11 cellular contexts compared by ENCODE assay signal in the genomic region with DNA sequence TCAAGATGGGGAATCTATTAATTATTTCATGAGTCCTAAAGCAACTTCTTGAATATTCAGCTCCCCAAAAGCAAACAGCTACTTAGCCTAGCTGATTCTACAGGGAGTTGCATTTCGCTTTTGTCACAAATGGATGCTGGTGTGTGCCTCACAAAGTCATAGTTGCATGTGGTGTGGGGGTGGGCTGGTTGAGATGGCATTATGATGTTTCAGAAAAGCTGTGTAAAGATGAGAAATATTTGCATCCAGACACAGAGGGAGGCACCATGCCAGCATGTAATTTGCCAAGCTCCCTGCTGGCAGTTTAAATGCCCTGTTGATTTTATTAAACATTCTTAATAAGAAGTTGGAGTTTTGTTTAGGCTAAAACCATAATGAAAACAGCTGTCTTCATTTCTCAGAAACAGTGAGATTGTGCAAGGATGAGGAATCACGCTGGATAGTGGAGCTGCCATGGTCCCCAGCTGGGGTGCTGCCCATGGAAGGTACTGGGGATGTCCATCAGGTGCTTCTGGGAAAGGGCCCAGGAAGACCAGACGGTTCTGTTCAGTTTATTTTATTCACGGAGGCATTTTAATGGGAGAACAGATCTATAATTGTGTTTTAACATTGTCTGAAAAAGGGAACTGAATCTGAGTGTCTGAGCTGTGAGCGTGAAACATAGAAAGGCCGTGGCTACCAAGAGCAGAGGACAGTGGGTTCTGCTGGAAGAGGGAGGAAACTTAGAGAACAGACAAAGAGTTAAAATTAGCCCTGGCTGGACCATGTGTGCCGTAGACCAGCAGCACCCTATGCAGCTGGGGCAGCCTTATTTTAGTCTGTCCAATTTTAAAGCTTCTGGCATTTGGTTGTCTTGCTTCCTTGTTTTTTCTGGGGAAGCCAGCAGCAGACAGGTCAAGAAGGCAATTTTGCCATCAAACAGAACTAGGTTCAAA.
A peak's percentile ranks its signal among the peaks of the same experiment; 100 is the strongest.
DNase-seq lines count a peak whose midpoint lies in the region; ATAC-seq and TF ChIP-seq lines count a peak whose summit lies in the region.
"Had no signal": no experiment of that assay in that cellular context is flagged by ENCODE, and none has a peak within 500 bp of the region (broad histone marks: within the 10 kb centered on the region; RNA-seq: fewer than 3 reads in every experiment).

No MANE protein-coding gene starts in this region.

- H3K9me3 ChIP-seq in CD4-positive, alpha-beta T cell (ENCODE audit: control insufficient read depth, low read length) = no peaks in the 10 kb centered on the region
- H3K9me3 ChIP-seq in right cardiac atrium (ENCODE audit: control insufficient read depth, low read length) = no peaks in the 10 kb centered on the region

- CTCF ChIA-PET in CD4-positive, alpha-beta T cell (lab: Charles Lee) = interaction anchor here (1.0 kb wide), 1 partner anchor 12 kb away, joined by 4 read pairs; no protein-coding TSS in a partner anchor

- no peaks in the 10 kb centered on the region for H3K27me3 Mint-ChIP-seq in CD4-positive, alpha-beta T cell

- ATAC-seq in CD4-positive, alpha-beta T cell (ENCODE audit: poor library complexity) = no peak
- ATAC-seq in GM21447 (IDR thresholded peaks at IDR 0.05; ENCODE audit: unreplicated experiment) (peak; percentile 70), right cardiac atrium (peak in 1 of 2 donors; percentile 42)
- no peak for ATAC-seq in stimulated activated naive CD8-positive, alpha-beta T cell treated with anti-CD3 and anti-CD28 coated beads, Interleukin-15, Interleukin-2, amounts not matched to agents 100 U/mL and 50 U/mL, for 24 hours

- H3K27me3 ChIP-seq in CD4-positive, alpha-beta T cell (ENCODE audit: control insufficient read depth, insufficient read depth, low read length) = no peaks in the 10 kb centered on the region
- no peaks in the 10 kb centered on the region for H3K27me3 ChIP-seq in right cardiac atrium (ENCODE audit: control insufficient read depth, insufficient read depth)

- intact Hi-C loops in CD4-positive, alpha-beta T cell (cut with DNase I, micrococcal nuclease) = no loop called here
- intact Hi-C loops in right cardiac atrium (cut with DNase I) = no loop called here

- H3K27ac Mint-ChIP-seq in CD4-positive, alpha-beta T cell = peak overlapping the region; percentile 33

- peaks cover 10% of the 10 kb centered on the region for H3K36me3 Mint-ChIP-seq in CD4-positive, alpha-beta T cell (ENCODE audit: low read depth)

- no peak overlapping the region for H3K4me3 Mint-ChIP-seq in CD4-positive, alpha-beta T cell

- WGBS in right cardiac atrium = 56% methylated on average over 7 of the region's 7 CpGs

- DNase-seq in CD4-positive, alpha-beta T cell = no peak
- DNase-seq in Kasumi-1 (lab: John Stamatoyannopoulos, UW) = peak; percentile 25 to 60
- DNase-seq in right cardiac atrium = peak in 1 of 3 donors; percentile 48
- DNase-seq in NCI-H128 (lab: John Stamatoyannopoulos, UW; ENCODE audit: unreplicated experiment) = no peak
- DNase-seq in stimulated activated naive CD8-positive, alpha-beta T cell treated with anti-CD3 and anti-CD28 coated beads, Interleukin-15, Interleukin-2, amounts not matched to agents 100 U/mL and 50 U/mL, for 24 hours = no peak
- no peak for DNase-seq in inferior parietal cortex (ENCODE audit: extremely low spot score)
- DNase-seq in activated effector memory CD4-positive, alpha-beta T cell treated with anti-CD3 and anti-CD28 coated beads, Interleukin-2, amount 50 U/mL, for 16 hours = no peak
- DNase-seq: DND-41, left cardiac atrium, NCI-H1092 treated with DMSO at 0.1 percent for 48 hours had no signal

- no peak overlapping the region for H3K4me3 ChIP-seq in right cardiac atrium (ENCODE audit: low read length)

- no peaks in the 10 kb centered on the region for H3K9me3 Mint-ChIP-seq in CD4-positive, alpha-beta T cell

- no peak for TF ChIP-seq CTCF in CD4-positive, alpha-beta T cell (IDR thresholded peaks at IDR 0.05)

- POLR2A ChIA-PET in CD4-positive, alpha-beta T cell (lab: Charles Lee) = no interaction called here

- H3K4me1 ChIP-seq in right cardiac atrium (ENCODE audit: control insufficient read depth, insufficient read depth, low read length) = peaks cover 6% of the 10 kb centered on the region

- no peak overlapping the region for H3K27ac ChIP-seq in CD4-positive, alpha-beta T cell (ENCODE audit: low read depth, low read length)
- peak overlapping the region; percentile 30 for H3K27ac ChIP-seq in right cardiac atrium (ENCODE audit: low read length)

- H3K4me1 Mint-ChIP-seq in CD4-positive, alpha-beta T cell (ENCODE audit: low read depth) = peaks cover 26% of the 10 kb centered on the region

Comparison
In these comparisons a context has a peak if more than half of its experiments do, and no peak if none do; other contexts are left out.
1. DNase-seq: peak in Kasumi-1 (2 of 2); none in CD4-positive, alpha-beta T cell (0 of 10), NCI-H128 (single experiment), stimulated activated naive CD8-positive, alpha-beta T cell treated with anti-CD3 and anti-CD28 coated beads, Interleukin-15, Interleukin-2, amounts not matched to agents 100 U/mL and 50 U/mL, for 24 hours (single experiment), inferior parietal cortex (single experiment) and activated effector memory CD4-positive, alpha-beta T cell treated with anti-CD3 and anti-CD28 coated beads, Interleukin-2, amount 50 U/mL, for 16 hours (single experiment).